ENCODE assay signal across 2 cellular contexts in genomic region chr9:130996672-130997394, GRCh38.
TF ChIP-seq lines count a peak whose summit lies in the region.

No MANE protein-coding gene starts in this region.

TF ChIP-seq in Ishikawa, 13 proteins besides CTCF, POLR2A, EP300 and RAD21:
- TF ChIP-seq REST (IDR thresholded peaks at IDR 0.05; ENCODE audit: low read depth) (0 out of 2 replicates have a peak, but pooled peaks have one; percentile 8), TCF12 (IDR thresholded peaks at IDR 0.05; ENCODE audit: low read depth) (no peak)

TF ChIP-seq in HepG2, 621 proteins besides CTCF, POLR2A, EP300 and RAD21:
- peak; percentile 1; the same call in 1 of the 2 replicates for TF ChIP-seq CEBPB (IDR thresholded peaks at IDR 0.05; ENCODE audit: borderline replicate concordance, low read depth, low read length)
- no peak for TF ChIP-seq AGO2 (optimal IDR thresholded peaks at IDR 0.05; ENCODE audit: low read depth, low read length)
